ENCODE assay signal across 8 cellular contexts in the genomic region with DNA sequence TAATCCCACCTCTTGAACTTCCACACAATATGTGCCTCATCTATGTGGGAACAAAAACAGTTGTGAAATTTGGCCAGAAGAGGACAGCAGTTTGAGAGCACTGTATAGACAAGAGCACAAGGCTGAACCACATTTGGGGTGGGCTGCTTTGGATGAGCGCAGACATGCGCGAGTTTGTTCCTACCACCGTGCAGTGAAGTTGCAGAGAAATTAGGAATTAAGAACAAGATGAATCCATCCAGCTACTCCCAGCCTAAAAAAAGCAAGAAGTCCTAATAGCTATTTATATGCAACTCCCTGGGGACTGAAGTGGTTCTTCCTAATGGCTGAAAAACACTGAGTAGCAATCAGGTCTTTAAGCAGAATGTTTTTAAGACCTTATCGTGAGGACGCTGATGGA. TPM values are rescaled to one million over a fixed set of nuclear protein-coding genes. Genes with fewer than 3 reads are reported as not detected.
DNase-seq lines count a peak whose midpoint lies in the region; TF ChIP-seq lines count a peak whose summit lies in the region.

No MANE protein-coding gene starts in this region.

- H3K36me3 ChIP-seq in parathyroid adenoma (ENCODE audit: control insufficient read depth, insufficient read depth, low read length) (no peaks in the 10 kb centered on the region), PC-9 (ENCODE audit: low read depth) (no peaks in the 10 kb centered on the region)

- no peaks in the 10 kb centered on the region for H3K36me3 Mint-ChIP-seq in dendritic cell treated with granulocyte-macrophage colony-stimulating factor and Interleukin-4, amounts not matched to agents 40 ng/mL and 50 ng/mL, for 4 days (ENCODE audit: low read depth)

- H3F3A ChIP-seq in PC-9 (ENCODE audit: insufficient read depth, low read depth), result peaks cover 6% of the 10 kb centered on the region; the same call in 1 of the 2 replicates

- no peaks in the 10 kb centered on the region for H3K27me3 Mint-ChIP-seq in dendritic cell treated with granulocyte-macrophage colony-stimulating factor and Interleukin-4, amounts not matched to agents 40 ng/mL and 50 ng/mL, for 4 days

- TF ChIP-seq CTCF in parathyroid adenoma (IDR thresholded peaks at IDR 0.05) (no peak), PC-9 (conservative IDR thresholded peaks at IDR 0.05) (no peak)

- peak overlapping the region; percentile 37 for H3K4me2 ChIP-seq in parathyroid adenoma (ENCODE audit: low read length)
- no peak overlapping the region for H3K4me2 ChIP-seq in PC-9

- H3K27ac ChIP-seq in parathyroid adenoma, result peak overlapping the region; percentile 69
- no peak overlapping the region for H3K27ac ChIP-seq in PC-9

- no TSS peak for BruUV-seq in PC-9 (replicated peaks; lab: Mats Ljungman, UMichigan)

- intact Hi-C loops in dendritic cell treated with granulocyte-macrophage colony-stimulating factor and Interleukin-4, amounts not matched to agents 40 ng/mL and 50 ng/mL, for 4 days (cut with micrococcal nuclease), result loop anchor here (1.0 to 10.0 kb wide), 4 partner anchors 13 to 87 kb away; a partner anchor contains a TSS
- intact Hi-C loops in PC-9 (cut with micrococcal nuclease; ENCODE audit: unreplicated experiment), result loop anchor here (2.0 kb wide), 2 partner anchors 35 to 91 kb away; no protein-coding TSS in a partner anchor

- peak overlapping the region; percentile 84 for H3K4me3 Mint-ChIP-seq in dendritic cell treated with granulocyte-macrophage colony-stimulating factor and Interleukin-4, amounts not matched to agents 40 ng/mL and 50 ng/mL, for 4 days

- POLR2A ChIA-PET in PC-9 (lab: Charles Lee; ENCODE audit: unreplicated experiment), result no interaction called here

- peak overlapping the region; percentile 79 for H3K27ac Mint-ChIP-seq in dendritic cell treated with granulocyte-macrophage colony-stimulating factor and Interleukin-4, amounts not matched to agents 40 ng/mL and 50 ng/mL, for 4 days

- peak; percentile 30 for DNase-seq in NCI-H1694 treated with DMSO at 0.1 percent for 48 hours (lab: John Stamatoyannopoulos, UW)
- no peak for DNase-seq in retina
- no peak for DNase-seq in cerebellar cortex (ENCODE audit: low spot score)
- DNase-seq in PC-9, result no peak
- DNase-seq in stimulated activated CD4-positive, alpha-beta T cell treated with anti-CD3 and anti-CD28 coated beads, Interleukin-12 subunit alpha, Interleukin-12 subunit beta, amount 100 ng/mL, for 4 hours, result no peak

- peaks cover 4% of the 10 kb centered on the region for H3K79me2 ChIP-seq in parathyroid adenoma
- H3K79me2 ChIP-seq in PC-9 (ENCODE audit: low read depth), result no peaks in the 10 kb centered on the region

- no peaks in the 10 kb centered on the region for H3K9me3 ChIP-seq in parathyroid adenoma (ENCODE audit: control insufficient read depth, low read length)
- H3K9me3 ChIP-seq in PC-9 (ENCODE audit: insufficient read depth, low read depth), result no peaks in the 10 kb centered on the region

- no peaks in the 10 kb centered on the region for H3K9me3 Mint-ChIP-seq in dendritic cell treated with granulocyte-macrophage colony-stimulating factor and Interleukin-4, amounts not matched to agents 40 ng/mL and 50 ng/mL, for 4 days

- H3K4me3 ChIP-seq in GM08714 (ENCODE audit: low read length), result peak overlapping the region; percentile 60; the same call in 1 of the 2 replicates
- H3K4me3 ChIP-seq in parathyroid adenoma (ENCODE audit: low read depth, low read length), result peak overlapping the region; percentile 52
- no peak overlapping the region for H3K4me3 ChIP-seq in PC-9

- peaks cover 6% of the 10 kb centered on the region for H3K4me1 ChIP-seq in parathyroid adenoma
- peaks cover 8% of the 10 kb centered on the region; the same call in 1 of the 2 replicates for H3K4me1 ChIP-seq in PC-9 (replicated peaks; ENCODE audit: insufficient read depth)

- CTCF ChIA-PET in PC-9 (lab: Charles Lee), result interaction anchor here (1.2 kb wide), 1 partner anchor 13 kb away, joined by 4 read pairs; a partner anchor contains a TSS

- H2AFZ ChIP-seq in parathyroid adenoma (peak overlapping the region; percentile 73), PC-9 (no peak overlapping the region)

- H3K9ac ChIP-seq in parathyroid adenoma, result no peak overlapping the region

- H3K27me3 ChIP-seq in parathyroid adenoma (ENCODE audit: control insufficient read depth, insufficient read depth, low read length) (no peaks in the 10 kb centered on the region), PC-9 (ENCODE audit: insufficient read depth, low read depth) (peaks cover 26% of the 10 kb centered on the region)

- no peaks in the 10 kb centered on the region for H3K9me2 ChIP-seq in PC-9 (ENCODE audit: insufficient read depth)

- no peaks in the 10 kb centered on the region for H4K20me1 ChIP-seq in PC-9 (ENCODE audit: insufficient read depth)

- peaks cover 6% of the 10 kb centered on the region for H3K4me1 Mint-ChIP-seq in dendritic cell treated with granulocyte-macrophage colony-stimulating factor and Interleukin-4, amounts not matched to agents 40 ng/mL and 50 ng/mL, for 4 days (ENCODE audit: low read depth)

RNA-seq across cellular contexts. Expression of a gene that starts 1.0 kb away (rescaled TPM):
- total RNA-seq in PC-9 (2021), result 0.17 and 0.63 TPM in 2 replicates

RNA-seq across cellular contexts. Expression of a gene that starts 12.8 kb away (rescaled TPM):
- total RNA-seq in PC-9 (2021), result 83.5 and 101 TPM in 2 replicates

RNA-seq across cellular contexts. Expression of a gene that starts 55.4 kb away (rescaled TPM):
- 4.2 and 4.8 TPM in 2 replicates for total RNA-seq in PC-9 (2021)
